ENCODE assay signal across 26 cellular contexts in genomic region chr2:222459983-222460382, GRCh38. TPM values are rescaled to one million over a fixed set of nuclear protein-coding genes. Genes with fewer than 3 reads are reported as not detected.
DNase-seq lines count a peak whose midpoint lies in the region; ATAC-seq and TF ChIP-seq lines count a peak whose summit lies in the region.
"Had no signal": no experiment of that assay in that cellular context is flagged by ENCODE, and none has a peak within 500 bp of the region (broad histone marks: within the 10 kb centered on the region; RNA-seq: fewer than 3 reads in every experiment).

No MANE protein-coding gene starts in this region.

- H3K27me3 ChIP-seq in esophagus muscularis mucosa (no peaks in the 10 kb centered on the region), stomach (no peaks in the 10 kb centered on the region)
- H3K27me3 ChIP-seq: BE2C, BLaER1 had no signal

- ATAC-seq in left ventricle myocardium superior: no peak
- ATAC-seq: GM12878 had no signal

- no peak overlapping the region for H3K27ac ChIP-seq in esophagus muscularis mucosa (replicated peaks in 1 of 4)
- H3K27ac ChIP-seq in stomach: no peak overlapping the region
- H3K27ac ChIP-seq: BLaER1 had no signal

- intact Hi-C loops in esophagus muscularis mucosa (cut with DNase I) (no loop called here), stomach (cut with DNase I; ENCODE audit: low total_unique reads) (no loop called here), left ventricle myocardium superior (cut with micrococcal nuclease) (no loop called here)

- H3K4me1 ChIP-seq in esophagus muscularis mucosa (peaks cover 0 to 8% (median 1%) of the 10 kb centered on the region in 4 donors), stomach (no peaks in the 10 kb centered on the region)
- H3K4me1 ChIP-seq: BE2C had no signal

- TF ChIP-seq EP300 in esophagus muscularis mucosa (IDR thresholded peaks at IDR 0.05) (no peak), stomach (IDR thresholded peaks at IDR 0.05) (no peak)

- no peak for TF ChIP-seq POLR2A in esophagus muscularis mucosa (IDR thresholded peaks at IDR 0.05; ENCODE audit: low read depth)
- no peak for TF ChIP-seq POLR2A in stomach (IDR thresholded peaks at IDR 0.05)

- H3K4me3 ChIP-seq in esophagus muscularis mucosa (no peak overlapping the region), stomach (no peak overlapping the region)
- H3K4me3 ChIP-seq: BLaER1, GM12878 had no signal

- WGBS in esophagus muscularis mucosa: 91% methylated on average over 10 of the region's 10 CpGs
- 92 to 96% (median 95%) methylated on average over 10 of the region's 10 CpGs for WGBS in stomach, 5 donors

- no peak for TF ChIP-seq CTCF in esophagus muscularis mucosa (IDR thresholded peaks at IDR 0.05)
- no peak for TF ChIP-seq CTCF in stomach (IDR thresholded peaks at IDR 0.05)
- TF ChIP-seq CTCF in GM20000 (IDR thresholded peaks at IDR 0.05; ENCODE audit: extremely low read depth, missing control alignments): no peak

- no peaks in the 10 kb centered on the region for H3K9me3 ChIP-seq in esophagus muscularis mucosa
- no peaks in the 10 kb centered on the region for H3K9me3 ChIP-seq in stomach
- H3K9me3 ChIP-seq: BE2C, BLaER1 had no signal

- DNase-seq in LHCN-M2 (ENCODE audit: low read depth) (peak; percentile 27), MV-4-11 (lab: John Stamatoyannopoulos, UW) (peak; percentile 12), esophagus muscularis mucosa (ENCODE audit: extremely low spot score) (peak; percentile 78), stomach (no peak), GM20000 (ENCODE audit: low spot score) (no peak), left ventricle myocardium superior (no peak)
- DNase-seq: 8988T; ACHN; BE2C; C1 segment of cervical spinal cord; CD4-positive, alpha-beta memory T cell; CD4-positive, CD25-positive, alpha-beta regulatory T cell; CD8-positive, alpha-beta memory T cell; COR-L47; DMS 273 treated with DMSO at 0.1 percent for 48 hours; DMS153; DMS53; DMS79; DND-41; EL; GDM1 had no signal

- H3K36me3 ChIP-seq in esophagus muscularis mucosa (no peaks in the 10 kb centered on the region), stomach (no peaks in the 10 kb centered on the region)
- H3K36me3 ChIP-seq: BE2C, BLaER1 had no signal

RNA-seq across cellular contexts. Expression of gene SGPP2, which starts 35.6 kb away (rescaled TPM):
- total RNA-seq in LHCN-M2 (2014; rRNA removed) (not detected in 2 replicates), esophagus muscularis mucosa (under 1 TPM; 0.32 to 0.83 (median 0.52) TPM), stomach (10 to 100 TPM; 18.2 to 50.4 (median 27.4) TPM), left ventricle myocardium superior (30.6 TPM)
- polyA plus RNA-seq in LHCN-M2 (2012): 0.07 TPM
- 1 to 10 TPM; 1.7 to 3.9 (median 2.3) TPM for polyA plus RNA-seq in stomach
- total RNA-seq: G401 had no signal
- polyA plus RNA-seq: AG04450, CD14-positive monocyte had no signal

Comparison
In these comparisons a context has a peak if more than half of its experiments do, and no peak if none do; other contexts are left out.
1. DNase-seq: peak in LHCN-M2 (single experiment), MV-4-11 (single experiment) and esophagus muscularis mucosa (single experiment); none in stomach (single experiment), GM20000 (single experiment) and left ventricle myocardium superior (single experiment).
2. RNA of gene SGPP2, which starts 35.6 kb away (total RNA-seq): 30.6 TPM in left ventricle myocardium superior (single experiment) and 18.2 to 50.4 TPM in stomach; 0.32 to 0.83 TPM in esophagus muscularis mucosa and not detected in LHCN-M2; every median in the first group is over 10 times any median in the second.